In genomic region chr14:103286460-103286859, GRCh38 we compare ENCODE assay signal across 29 cellular contexts.
"Had no signal": no experiment of that assay in that cellular context is flagged by ENCODE, and none has a peak within 500 bp of the region (broad histone marks: within the 10 kb centered on the region; RNA-seq: fewer than 3 reads in every experiment).

No MANE protein-coding gene starts in this region.

- FAIRE-seq: RCC 7860 had no signal

- H3K4me2 ChIP-seq: KMS-11 had no signal

- DNase-seq: activated CD4-positive, alpha-beta T cell treated with anti-CD3 and anti-CD28 coated beads, Interleukin-2, amount 10 ng/mL, durations not matched to agents 24 days and 14 days; activated CD4-positive, alpha-beta T cell treated with anti-CD3 and anti-CD28 coated beads, Interleukin-2, amount 50 U/mL, for 4 hours; activated CD8-positive, alpha-beta T cell treated with anti-CD3 and anti-CD28 coated beads for 36 hours; activated gamma-delta T cell treated with Interleukin-2 at 50 U/mL for 16 hours; activated naive CD4-positive, alpha-beta T cell treated with anti-CD3 and anti-CD28 coated beads for 36 hours; activated naive CD8-positive, alpha-beta T cell treated with anti-CD3 and anti-CD28 coated beads, Interleukin-2, amount 50 U/mL, for 24 hours; activated T-cell treated with anti-CD3 and anti-CD28 coated beads, Interleukin-2, amount 50 U/mL, for 24 hours; anterior cingulate cortex; brain microvascular endothelial cell; central memory CD4-positive, alpha-beta T cell; MM.1S; MV-4-11; NCI-H1092; NCI-H1436 treated with DMSO at 0.1 percent for 48 hours; NCI-H1694 treated with DMSO at 0.1 percent for 48 hours; NCI-H2029; NCI-H2107; NCI-H2171; NCI-H446; NCI-H524; PC-3; T1000; WERI-Rb-1 had no signal

- H3K27ac ChIP-seq: brain microvascular endothelial cell, KMS-11, RWPE1, WERI-Rb-1 had no signal

- ATAC-seq: activated CD8-positive, alpha-beta T cell treated with anti-CD3 and anti-CD28 coated beads for 36 hours; activated naive CD8-positive, alpha-beta T cell treated with anti-CD3 and anti-CD28 coated beads, Interleukin-2, amount 50 U/mL, for 24 hours; PC-3; Right ventricle myocardium inferior had no signal

- H3K9me3 Mint-ChIP-seq: activated CD4-positive, alpha-beta T cell treated with anti-CD3 and anti-CD28 coated beads, Interleukin-2, amount 10 ng/mL, durations not matched to agents 24 days and 14 days; activated CD8-positive, alpha-beta T cell treated with anti-CD3 and anti-CD28 coated beads for 36 hours; activated naive CD4-positive, alpha-beta T cell treated with anti-CD3 and anti-CD28 coated beads for 36 hours; activated naive CD8-positive, alpha-beta T cell treated with anti-CD3 and anti-CD28 coated beads, Interleukin-2, amount 50 U/mL, for 24 hours; activated T-cell treated with anti-CD3 and anti-CD28 coated beads, Interleukin-2, amount 50 U/mL, for 24 hours; activated T-helper 1 cell treated with anti-CD3 and anti-CD28 coated beads, Interleukin-12 subunit alpha, Interleukin-12 subunit beta, Interleukin-2, Interleukin-4 antibody, amounts not matched to agents 30 ng/mL and 10 ng/mL and 1 ng/mL, durations not matched to agents 14 hours and 24 hours and 36 hours had no signal

- H3K4me1 Mint-ChIP-seq: activated CD4-positive, alpha-beta T cell treated with anti-CD3 and anti-CD28 coated beads, Interleukin-2, amount 10 ng/mL, durations not matched to agents 24 days and 14 days; activated naive CD8-positive, alpha-beta T cell treated with anti-CD3 and anti-CD28 coated beads, Interleukin-2, amount 50 U/mL, for 24 hours had no signal

- H3K36me3 ChIP-seq: brain microvascular endothelial cell, WERI-Rb-1 had no signal

- H3K4me3 Mint-ChIP-seq: activated CD4-positive, alpha-beta T cell treated with anti-CD3 and anti-CD28 coated beads, Interleukin-2, amount 10 ng/mL, durations not matched to agents 24 days and 14 days; activated CD8-positive, alpha-beta T cell treated with anti-CD3 and anti-CD28 coated beads for 36 hours; activated naive CD4-positive, alpha-beta T cell treated with anti-CD3 and anti-CD28 coated beads for 36 hours; activated naive CD8-positive, alpha-beta T cell; activated naive CD8-positive, alpha-beta T cell treated with anti-CD3 and anti-CD28 coated beads, Interleukin-2, amount 50 U/mL, for 24 hours; activated T-cell treated with anti-CD3 and anti-CD28 coated beads, Interleukin-2, amount 50 U/mL, for 24 hours; activated T-helper 1 cell treated with anti-CD3 and anti-CD28 coated beads, Interleukin-12 subunit alpha, Interleukin-12 subunit beta, Interleukin-2, Interleukin-4 antibody, amounts not matched to agents 30 ng/mL and 10 ng/mL and 1 ng/mL, durations not matched to agents 14 hours and 24 hours and 36 hours had no signal

- H3K9ac ChIP-seq: KMS-11 had no signal

- H3K27ac Mint-ChIP-seq: activated CD4-positive, alpha-beta T cell treated with anti-CD3 and anti-CD28 coated beads, Interleukin-2, amount 10 ng/mL, durations not matched to agents 24 days and 14 days; activated CD8-positive, alpha-beta T cell treated with anti-CD3 and anti-CD28 coated beads for 36 hours; activated naive CD4-positive, alpha-beta T cell treated with anti-CD3 and anti-CD28 coated beads for 36 hours; activated naive CD8-positive, alpha-beta T cell; activated naive CD8-positive, alpha-beta T cell treated with anti-CD3 and anti-CD28 coated beads, Interleukin-2, amount 50 U/mL, for 24 hours; activated T-cell treated with anti-CD3 and anti-CD28 coated beads, Interleukin-2, amount 50 U/mL, for 24 hours; activated T-helper 1 cell treated with anti-CD3 and anti-CD28 coated beads, Interleukin-12 subunit alpha, Interleukin-12 subunit beta, Interleukin-2, Interleukin-4 antibody, amounts not matched to agents 30 ng/mL and 10 ng/mL and 1 ng/mL, durations not matched to agents 14 hours and 24 hours and 36 hours had no signal
